Comparison of ENCODE assay signal across 1 cellular context in genomic region chr2:112794131-112794733, GRCh38.
A peak's percentile ranks its signal among the peaks of the same experiment; 100 is the strongest.
TF ChIP-seq lines count a peak whose summit lies in the region.

No MANE protein-coding gene starts in this region.

TF ChIP-seq in GM12878, 131 proteins besides CTCF, POLR2A, EP300 and RAD21 (continues in another document):
- no peak for TF ChIP-seq MYC (IDR thresholded peaks at IDR 0.05; ENCODE audit: insufficient read depth, insufficient read length, insufficient replicate concordance, low read length, severe bottlenecking)
- no peak for TF ChIP-seq POLR2AphosphoS2 (IDR thresholded peaks at IDR 0.05; ENCODE audit: low read depth, low read length)
- 0 out of 2 replicates have a peak, but pooled peaks have one; percentile 33 for TF ChIP-seq ATF3 (IDR thresholded peaks at IDR 0.05; ENCODE audit: borderline replicate concordance, extremely low read depth, low read depth, low read length)
- peak; percentile 82 for TF ChIP-seq RAD51 (IDR thresholded peaks at IDR 0.05)
- TF ChIP-seq GABPA (IDR thresholded peaks at IDR 0.05; ENCODE audit: low read depth), result no peak
- TF ChIP-seq USF1 (IDR thresholded peaks at IDR 0.05; ENCODE audit: borderline replicate concordance, extremely low read length, insufficient read depth, low read depth, low read length), result peak; percentile 49
- no peak for TF ChIP-seq SMAD1 (IDR thresholded peaks at IDR 0.05; ENCODE audit: low read depth, partially characterized antibody)
- no peak for TF ChIP-seq HSF1 (IDR thresholded peaks at IDR 0.05; ENCODE audit: low read depth, low read length)
- TF ChIP-seq ZNF592 (IDR thresholded peaks at IDR 0.05), result no peak
- no peak for TF ChIP-seq SUPT20H (IDR thresholded peaks at IDR 0.05; ENCODE audit: borderline replicate concordance, control insufficient read depth, low read depth, low read length)
- TF ChIP-seq ZBTB4 (CRISPR knock-in tag; IDR thresholded peaks at IDR 0.05), result no peak
- TF ChIP-seq NR2C2 (IDR thresholded peaks at IDR 0.05; ENCODE audit: borderline replicate concordance, control insufficient read depth, insufficient read length, low read depth), result no peak
- no peak for TF ChIP-seq MLLT1 (IDR thresholded peaks at IDR 0.05)
- no peak for TF ChIP-seq IRF3 (IDR thresholded peaks at IDR 0.05)
- no peak for TF ChIP-seq POU2F2 (IDR thresholded peaks at IDR 0.05; ENCODE audit: borderline replicate concordance, low read depth, low read length)
- TF ChIP-seq HDAC2 (IDR thresholded peaks at IDR 0.05), result no peak
- no peak for TF ChIP-seq PBX3 (IDR thresholded peaks at IDR 0.05; ENCODE audit: insufficient replicate concordance, low read depth, low read length)
- no peak for TF ChIP-seq RBBP5 (conservative IDR thresholded peaks at IDR 0.05)
- TF ChIP-seq NRF1 (conservative IDR thresholded peaks at IDR 0.05; ENCODE audit: low read depth, low read length), result no peak
- no peak for TF ChIP-seq NFYA (IDR thresholded peaks at IDR 0.05; ENCODE audit: borderline replicate concordance, low read depth, low read length)
- TF ChIP-seq CEBPB (IDR thresholded peaks at IDR 0.05; ENCODE audit: borderline replicate concordance in 1 of 2, low read depth in 2 of 2, low read length in 2 of 2), result peak in 1 of 2 experiments; percentile 88; a peak in 1 of 4 replicates
- TF ChIP-seq ZBTB40 (IDR thresholded peaks at IDR 0.05; ENCODE audit: borderline replicate concordance), result no peak
- no peak for TF ChIP-seq PAX5 (IDR thresholded peaks at IDR 0.05; ENCODE audit: borderline replicate concordance, low read depth, low read length)
- no peak for TF ChIP-seq ZNF384 (IDR thresholded peaks at IDR 0.05; ENCODE audit: borderline replicate concordance, low read depth, low read length)
- no peak for TF ChIP-seq TCF3 (IDR thresholded peaks at IDR 0.05; ENCODE audit: borderline replicate concordance, insufficient read depth, low read depth, low read length)
- TF ChIP-seq KLF5 (IDR thresholded peaks at IDR 0.05; ENCODE audit: partially characterized antibody), result no peak
- no peak for TF ChIP-seq ZNF274 (IDR thresholded peaks at IDR 0.05; ENCODE audit: insufficient read depth, insufficient read length)
- no peak for TF ChIP-seq DPF2 (IDR thresholded peaks at IDR 0.05)
- no peak for TF ChIP-seq ZSCAN29 (IDR thresholded peaks at IDR 0.05)
- TF ChIP-seq RELB (IDR thresholded peaks at IDR 0.05; ENCODE audit: low read depth), result no peak
- TF ChIP-seq RB1 (IDR thresholded peaks at IDR 0.05; ENCODE audit: borderline replicate concordance), result no peak
- no peak for TF ChIP-seq TCF7 (IDR thresholded peaks at IDR 0.05; ENCODE audit: borderline replicate concordance)
- TF ChIP-seq IRF4 (IDR thresholded peaks at IDR 0.05; ENCODE audit: low read depth, low read length), result no peak
- TF ChIP-seq JUNB (IDR thresholded peaks at IDR 0.05), result no peak
- TF ChIP-seq CREM (IDR thresholded peaks at IDR 0.05; ENCODE audit: low read depth), result peak; percentile 94
- no peak for TF ChIP-seq EZH2 (IDR thresholded peaks at IDR 0.05; ENCODE audit: borderline replicate concordance, control insufficient read depth, low read depth, low read length)
- no peak for TF ChIP-seq MTA2 (IDR thresholded peaks at IDR 0.05; ENCODE audit: low read depth)
- no peak for TF ChIP-seq CHD2 (IDR thresholded peaks at IDR 0.05; ENCODE audit: borderline replicate concordance, low read depth, low read length)
- peak; percentile 43; the same call in 1 of the 2 replicates for TF ChIP-seq ATF7 (IDR thresholded peaks at IDR 0.05; ENCODE audit: low read depth)
- TF ChIP-seq TAF1 (IDR thresholded peaks at IDR 0.05; ENCODE audit: borderline replicate concordance, low read depth, low read length), result no peak
